Comparison of ENCODE assay signal across 8 cellular contexts in genomic region chr3:152258448-152259302, GRCh38. TPM values are rescaled to one million over a fixed set of nuclear protein-coding genes. Genes with fewer than 3 reads are reported as not detected.
DNase-seq lines count a peak whose midpoint lies in the region; ATAC-seq and TF ChIP-seq lines count a peak whose summit lies in the region.

No MANE protein-coding gene starts in this region.

- H3K36me3 Mint-ChIP-seq in T-cell, result peaks cover 29% of the 10 kb centered on the region

- peak overlapping the region; percentile 67 to 76 (median 68) for H3K27ac ChIP-seq in transverse colon

- no peaks in the 10 kb centered on the region for H3K27me3 ChIP-seq in transverse colon

- 15 to 23% methylated on average over 5 to 6 of the region's 6 CpGs for WGBS in transverse colon (ENCODE audit: low coverage in 1 of 2), 2 donors

- peaks cover 87 to 92% (median 90%) of the 10 kb centered on the region in 3 donors for H3K4me1 Mint-ChIP-seq in T-cell

- no peaks in the 10 kb centered on the region for H3K27me3 Mint-ChIP-seq in T-cell

- no peak for TF ChIP-seq EP300 in transverse colon (IDR thresholded peaks at IDR 0.05; ENCODE audit: low read depth)

- H3K4me3 Mint-ChIP-seq in T-cell, result peak overlapping the region; percentile 63 to 72 (median 64)

- H3K36me3 ChIP-seq in mucosa of descending colon (ENCODE audit: low read depth), result no peaks in the 10 kb centered on the region
- no peaks in the 10 kb centered on the region for H3K36me3 ChIP-seq in transverse colon

- intact Hi-C loops in mucosa of descending colon (cut with DNase I, micrococcal nuclease) (no loop called here), transverse colon (cut with DNase I; ENCODE audit: low total_unique reads) (no loop called here)

- H3K9me3 ChIP-seq in mucosa of descending colon, result no peaks in the 10 kb centered on the region
- H3K9me3 ChIP-seq in transverse colon, result no peaks in the 10 kb centered on the region

- POLR2A ChIA-PET in T-cell (lab: Charles Lee), result interaction anchor here (0.5 to 5.2 kb wide), 12 partner anchors 10 to 72 kb away, joined by 3 to 51 read pairs (median 4); partner anchors contain the start of gene MBNL1 (in 2 of the 2)

- no peak for TF ChIP-seq POLR2A in transverse colon (IDR thresholded peaks at IDR 0.05)

- H3K4me3 ChIP-seq in cardiac fibroblast (replicated peaks in 1 of 2; ENCODE audit: low read depth in 2 of 2, low read length in 2 of 2) (no peak overlapping the region), mucosa of descending colon (no peak overlapping the region), transverse colon (no peak overlapping the region)

- TF ChIP-seq CTCF in cardiac fibroblast (IDR thresholded peaks at IDR 0.05; ENCODE audit: low read depth, low read length), result no peak
- TF ChIP-seq CTCF in mucosa of descending colon (IDR thresholded peaks at IDR 0.05), result no peak
- no peak for TF ChIP-seq CTCF in transverse colon (IDR thresholded peaks at IDR 0.05)

- peak; percentile 35 for ATAC-seq in HG03139 (IDR thresholded peaks at IDR 0.05; ENCODE audit: unreplicated experiment)
- ATAC-seq in T-cell (replicated peaks in 1 of 4), result peak; percentile 46 to 76 (median 53)
- ATAC-seq in mucosa of descending colon, result peak; percentile 89
- no peak for ATAC-seq in GM19328 (IDR thresholded peaks at IDR 0.05; ENCODE audit: unreplicated experiment)

- peaks cover 16% of the 10 kb centered on the region for H3K4me1 ChIP-seq in mucosa of descending colon (ENCODE audit: low read depth)
- H3K4me1 ChIP-seq in transverse colon, result peaks cover 14 to 53% (median 20%) of the 10 kb centered on the region in 4 donors

- CTCF ChIA-PET in T-cell (lab: Charles Lee), result interaction anchor here (0.5 to 5.4 kb wide), 9 partner anchors 10 to 1239 kb away, joined by 3 to 34 read pairs (median 4); partner anchors contain the start of gene MBNL1 (in 1 of the 2)

- H3K27ac Mint-ChIP-seq in T-cell, result peak overlapping the region; percentile 97

- DNase-seq in EL (peak; percentile 94), T-cell (peak in 30 of 34 experiments; percentile 22 to 69 (median 50)), cardiac fibroblast (ENCODE audit: low read depth in 2 of 2) (peak; percentile 99), mucosa of descending colon (peak in 2 of 3 donors; percentile 37 to 51), transverse colon (peak; percentile 49), NCI-H345 (lab: John Stamatoyannopoulos, UW) (no peak)

- in situ Hi-C loops in transverse colon (cut with MboI; ENCODE audit: low pct_ligation_motif_present in 1 of 4, low pct_unique_long_range_greater_than_20kb in 1 of 4, low sequenced_read_pairs in 3 of 4), result loop anchor here in 1 of 4 donors (25.0 kb wide), 1 partner anchor 179 kb away; no protein-coding TSS in a partner anchor

- no peaks in the 10 kb centered on the region for H3K9me3 Mint-ChIP-seq in T-cell

RNA-seq across cellular contexts. Expression of gene MBNL1, which starts 10.1 kb away (rescaled TPM):
- total RNA-seq in T-cell, result 100 to 1,000 TPM; 408 to 705 (median 423) TPM
- 100 to 1,000 TPM; 184 to 381 (median 215) TPM for total RNA-seq in mucosa of descending colon
- total RNA-seq in transverse colon, result 100 to 1,000 TPM; 232 to 658 (median 509) TPM
